Comparison of ENCODE assay signal across 8 cellular contexts in the genomic region with DNA sequence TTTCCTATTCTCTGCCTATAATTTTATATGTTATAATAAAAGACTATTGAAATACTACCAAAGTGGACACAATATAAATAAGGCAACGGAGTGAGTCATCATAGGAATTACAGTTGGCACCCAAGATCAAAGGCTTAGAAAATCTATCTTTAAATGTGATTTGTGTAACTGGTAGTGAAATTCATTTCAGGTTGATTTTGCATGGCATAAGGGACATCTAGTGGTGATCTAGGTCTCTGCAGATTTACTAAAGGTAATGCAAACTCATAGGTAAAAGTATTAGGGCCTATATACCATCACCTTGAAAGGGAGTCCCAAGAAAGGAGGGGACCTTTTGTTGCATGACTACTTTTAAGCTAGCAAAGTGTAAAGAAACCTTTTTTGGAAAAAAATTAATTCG.
DNase-seq lines count a peak whose midpoint lies in the region; ATAC-seq, FAIRE-seq and TF ChIP-seq lines count a peak whose summit lies in the region.

No MANE protein-coding gene starts in this region.

- TF ChIP-seq POLR2A in esophagus muscularis mucosa (IDR thresholded peaks at IDR 0.05; ENCODE audit: low read depth): no peak

- no peak overlapping the region for H3K27ac ChIP-seq in heart right ventricle
- no peak overlapping the region for H3K27ac ChIP-seq in esophagus muscularis mucosa (replicated peaks in 1 of 4)
- H3K27ac ChIP-seq in CD8-positive, alpha-beta memory T cell (ENCODE audit: low read depth, low read length): no peak overlapping the region

- H3K27me3 Mint-ChIP-seq in T-helper 2 cell treated with Interferon-gamma antibody and Interleukin-4, amounts not matched to agents 5 μg/mL and 100 μg/mL, for 36 hours (ENCODE audit: low read depth): no peaks in the 10 kb centered on the region
- H3K27me3 Mint-ChIP-seq in CD8-positive, alpha-beta memory T cell: no peaks in the 10 kb centered on the region

- no peaks in the 10 kb centered on the region for H3K36me3 Mint-ChIP-seq in T-helper 2 cell treated with Interferon-gamma antibody and Interleukin-4, amounts not matched to agents 5 μg/mL and 100 μg/mL, for 36 hours (ENCODE audit: low read depth)
- H3K36me3 Mint-ChIP-seq in CD8-positive, alpha-beta memory T cell: no peaks in the 10 kb centered on the region

- no peak for FAIRE-seq in urothelium cell line (lab: Jason Lieb, UNC)

- POLR2A ChIA-PET in CD8-positive, alpha-beta memory T cell (lab: Charles Lee): no interaction called here

- H3K4me1 ChIP-seq in heart right ventricle (no peaks in the 10 kb centered on the region), esophagus muscularis mucosa (no peaks in the 10 kb centered on the region)
- no peaks in the 10 kb centered on the region for H3K4me1 ChIP-seq in CD8-positive, alpha-beta memory T cell (ENCODE audit: insufficient read depth, low read length)

- H3K4me3 ChIP-seq in heart right ventricle (no peak overlapping the region), esophagus muscularis mucosa (no peak overlapping the region)
- H3K4me3 ChIP-seq in CD8-positive, alpha-beta memory T cell (ENCODE audit: low read length): no peak overlapping the region

- CTCF ChIA-PET in CD8-positive, alpha-beta memory T cell (lab: Charles Lee): no interaction called here

- 14 to 22% methylated on average over 2 of the region's 2 CpGs for WGBS in heart right ventricle, 2 donors
- WGBS in esophagus muscularis mucosa: 17% methylated on average over 2 of the region's 2 CpGs

- H3K36me3 ChIP-seq in heart right ventricle (no peaks in the 10 kb centered on the region), esophagus muscularis mucosa (no peaks in the 10 kb centered on the region)
- H3K36me3 ChIP-seq in CD8-positive, alpha-beta memory T cell (ENCODE audit: insufficient read depth, low read length): no peaks in the 10 kb centered on the region

- H3K4me1 Mint-ChIP-seq in T-helper 2 cell treated with Interferon-gamma antibody and Interleukin-4, amounts not matched to agents 5 μg/mL and 100 μg/mL, for 36 hours (ENCODE audit: low read depth): no peaks in the 10 kb centered on the region
- H3K4me1 Mint-ChIP-seq in CD8-positive, alpha-beta memory T cell: no peaks in the 10 kb centered on the region

- no peaks in the 10 kb centered on the region for H3K9me3 Mint-ChIP-seq in T-helper 2 cell treated with Interferon-gamma antibody and Interleukin-4, amounts not matched to agents 5 μg/mL and 100 μg/mL, for 36 hours
- peaks cover 0 to 8% (median 0%) of the 10 kb centered on the region in 5 donors for H3K9me3 Mint-ChIP-seq in CD8-positive, alpha-beta memory T cell

- no peak for TF ChIP-seq EP300 in esophagus muscularis mucosa (IDR thresholded peaks at IDR 0.05)

- TF ChIP-seq CTCF in heart right ventricle (IDR thresholded peaks at IDR 0.05): peak in 8 of 9 donors; percentile 19 to 51 (median 38)
- peak; percentile 36 to 40 (median 39) for TF ChIP-seq CTCF in esophagus muscularis mucosa (IDR thresholded peaks at IDR 0.05)

- no peak overlapping the region for H3K27ac Mint-ChIP-seq in T-helper 2 cell treated with Interferon-gamma antibody and Interleukin-4, amounts not matched to agents 5 μg/mL and 100 μg/mL, for 36 hours
- H3K27ac Mint-ChIP-seq in CD8-positive, alpha-beta memory T cell: no peak overlapping the region

- H3K4me3 Mint-ChIP-seq in T-helper 2 cell treated with Interferon-gamma antibody and Interleukin-4, amounts not matched to agents 5 μg/mL and 100 μg/mL, for 36 hours: no peak overlapping the region
- H3K4me3 Mint-ChIP-seq in CD8-positive, alpha-beta memory T cell: no peak overlapping the region

- DNase-seq in heart right ventricle (no peak), left ventricle myocardium superior (no peak), NCI-H460 (ENCODE audit: extremely low read depth, low read depth) (peak; percentile 12), esophagus muscularis mucosa (ENCODE audit: extremely low spot score) (no peak), urothelium cell line (ENCODE audit: low spot score) (peak; percentile 17)
- DNase-seq in T-helper 2 cell treated with Interferon-gamma antibody and Interleukin-4, amounts not matched to agents 5 μg/mL and 100 μg/mL, for 36 hours (ENCODE audit: low spot score): no peak
- DNase-seq in CD8-positive, alpha-beta memory T cell: no peak

- ATAC-seq in heart right ventricle (no peak), left ventricle myocardium superior (no peak), HG03108 (IDR thresholded peaks at IDR 0.05; ENCODE audit: unreplicated experiment) (no peak)

- H3K27me3 ChIP-seq in heart right ventricle (peaks cover 0 to 9% (median 0%) of the 10 kb centered on the region in 7 donors), esophagus muscularis mucosa (no peaks in the 10 kb centered on the region)
- H3K27me3 ChIP-seq in CD8-positive, alpha-beta memory T cell (ENCODE audit: insufficient read depth, low read length, poor library complexity, severe bottlenecking): no peaks in the 10 kb centered on the region

- no peaks in the 10 kb centered on the region for H3K9me3 ChIP-seq in heart right ventricle
- H3K9me3 ChIP-seq in esophagus muscularis mucosa: no peaks in the 10 kb centered on the region
- H3K9me3 ChIP-seq in CD8-positive, alpha-beta memory T cell (ENCODE audit: low read length): no peaks in the 10 kb centered on the region

- intact Hi-C loops in heart right ventricle (cut with DNase I) (no loop called here), left ventricle myocardium superior (cut with micrococcal nuclease) (no loop called here), esophagus muscularis mucosa (cut with DNase I) (no loop called here)

Comparison
In these comparisons a context has a peak if more than half of its experiments do, and no peak if none do; other contexts are left out.
1. DNase-seq: peak in NCI-H460 (single experiment) and urothelium cell line (single experiment); none in heart right ventricle (0 of 2), left ventricle myocardium superior (single experiment), esophagus muscularis mucosa (single experiment), T-helper 2 cell treated with Interferon-gamma antibody and Interleukin-4, amounts not matched to agents 5 μg/mL and 100 μg/mL, for 36 hours (single experiment) and CD8-positive, alpha-beta memory T cell (0 of 5).